Comparison of ENCODE assay signal across 33 cellular contexts in genomic region chr6:169983651-169984050, GRCh38.
"Had no signal": no experiment of that assay in that cellular context is flagged by ENCODE, and none has a peak within 500 bp of the region (broad histone marks: within the 10 kb centered on the region; RNA-seq: fewer than 3 reads in every experiment).

No MANE protein-coding gene starts in this region.

- H3K4me1 ChIP-seq: SJCRH30 had no signal

- H3K4me1 Mint-ChIP-seq: activated naive CD4-positive, alpha-beta T cell treated with anti-CD3 and anti-CD28 coated beads, Interleukin-2, amount 10 ng/mL, durations not matched to agents 7 days and 5 days; activated naive CD8-positive, alpha-beta T cell treated with anti-CD3 and anti-CD28 coated beads, Interleukin-2, amount 50 U/mL, for 24 hours; activated T-helper 17 cell treated with anti-CD3 and anti-CD28 coated beads, Interleukin-2, amount 50 U/mL, for 72 hours; central memory CD8-positive, alpha-beta T cell had no signal

- H3K4me3 Mint-ChIP-seq: activated CD8-positive, alpha-beta T cell treated with anti-CD3 and anti-CD28 coated beads for 36 hours; activated naive CD4-positive, alpha-beta T cell treated with anti-CD3 and anti-CD28 coated beads, Interleukin-2, amount 10 ng/mL, durations not matched to agents 7 days and 5 days; activated naive CD8-positive, alpha-beta T cell; activated naive CD8-positive, alpha-beta T cell treated with anti-CD3 and anti-CD28 coated beads, Interleukin-2, amount 50 U/mL, for 24 hours; activated T-cell treated with anti-CD3 and anti-CD28 coated beads, Interleukin-2, amount 50 U/mL, for 72 hours; activated T-helper 17 cell treated with anti-CD3 and anti-CD28 coated beads, Interleukin-2, amount 50 U/mL, for 72 hours; central memory CD8-positive, alpha-beta T cell had no signal

- H3K36me3 Mint-ChIP-seq: activated naive CD4-positive, alpha-beta T cell treated with anti-CD3 and anti-CD28 coated beads, Interleukin-2, amount 10 ng/mL, durations not matched to agents 7 days and 5 days; activated naive CD8-positive, alpha-beta T cell had no signal

- H3K9me3 Mint-ChIP-seq: activated CD8-positive, alpha-beta T cell treated with anti-CD3 and anti-CD28 coated beads for 36 hours; activated naive CD4-positive, alpha-beta T cell treated with anti-CD3 and anti-CD28 coated beads, Interleukin-2, amount 10 ng/mL, durations not matched to agents 7 days and 5 days; activated naive CD8-positive, alpha-beta T cell treated with anti-CD3 and anti-CD28 coated beads, Interleukin-2, amount 50 U/mL, for 24 hours; activated T-cell treated with anti-CD3 and anti-CD28 coated beads, Interleukin-2, amount 50 U/mL, for 72 hours; activated T-helper 17 cell treated with anti-CD3 and anti-CD28 coated beads, Interleukin-2, amount 50 U/mL, for 72 hours; central memory CD8-positive, alpha-beta T cell had no signal

- H3K27ac Mint-ChIP-seq: activated CD8-positive, alpha-beta T cell treated with anti-CD3 and anti-CD28 coated beads for 36 hours; activated naive CD4-positive, alpha-beta T cell treated with anti-CD3 and anti-CD28 coated beads, Interleukin-2, amount 10 ng/mL, durations not matched to agents 7 days and 5 days; activated naive CD8-positive, alpha-beta T cell; activated naive CD8-positive, alpha-beta T cell treated with anti-CD3 and anti-CD28 coated beads, Interleukin-2, amount 50 U/mL, for 24 hours; activated T-cell treated with anti-CD3 and anti-CD28 coated beads, Interleukin-2, amount 50 U/mL, for 72 hours; activated T-helper 17 cell treated with anti-CD3 and anti-CD28 coated beads, Interleukin-2, amount 50 U/mL, for 72 hours had no signal

- DNase-seq: activated CD4-positive, alpha-beta T cell treated with anti-CD3 and anti-CD28 coated beads for 1 hour; activated CD4-positive, alpha-beta T cell treated with anti-CD3 and anti-CD28 coated beads for 48 hours; activated CD4-positive, CD25-positive, alpha-beta regulatory T cell; activated CD8-positive, alpha-beta T cell treated with anti-CD3 and anti-CD28 coated beads for 36 hours; activated gamma-delta T cell treated with Interleukin-2 at 50 U/mL for 16 hours; activated naive CD4-positive, alpha-beta T cell treated with anti-CD3 and anti-CD28 coated beads, Interleukin-2, amount 10 ng/mL, durations not matched to agents 7 days and 5 days; activated naive CD8-positive, alpha-beta T cell treated with anti-CD3 and anti-CD28 coated beads, Interleukin-2, amount 50 U/mL, for 24 hours; activated T-cell treated with anti-CD3 and anti-CD28 coated beads, Interleukin-2, amount 50 U/mL, for 1 hour; activated T-cell treated with anti-CD3 and anti-CD28 coated beads, Interleukin-2, amount 50 U/mL, for 72 hours; anterior cingulate cortex; brain microvascular endothelial cell; Kasumi-1; KG1; MG63; NCI-H1048; NCI-H1105 treated with DMSO at 0.1 percent for 48 hours; NCI-H1436; NCI-H1694; NCI-H1930; NCI-H2081 treated with DMSO at 0.1 percent for 48 hours; NCI-H226; NCI-H446 treated with DMSO at 0.1 percent for 48 hours; NCI-H524 treated with DMSO at 0.1 percent for 48 hours; PC-3; SHP77; SJCRH30; T1000; WERI-Rb-1 had no signal

- H3K4me3 ChIP-seq: MG63, SJCRH30, SK-N-MC had no signal

- H3K27ac ChIP-seq: brain microvascular endothelial cell, RWPE1, SJCRH30, SK-N-MC, WERI-Rb-1 had no signal

- H3K36me3 ChIP-seq: brain microvascular endothelial cell, MG63, SJCRH30, WERI-Rb-1 had no signal

- H3K27me3 Mint-ChIP-seq: activated CD8-positive, alpha-beta T cell treated with anti-CD3 and anti-CD28 coated beads for 36 hours; activated naive CD8-positive, alpha-beta T cell; activated naive CD8-positive, alpha-beta T cell treated with anti-CD3 and anti-CD28 coated beads, Interleukin-2, amount 50 U/mL, for 24 hours; activated T-helper 17 cell treated with anti-CD3 and anti-CD28 coated beads, Interleukin-2, amount 50 U/mL, for 72 hours had no signal

- H3K9me3 ChIP-seq: MG63, SJCRH30 had no signal

- ATAC-seq: activated CD8-positive, alpha-beta T cell treated with anti-CD3 and anti-CD28 coated beads for 36 hours; activated naive CD8-positive, alpha-beta T cell treated with anti-CD3 and anti-CD28 coated beads, Interleukin-2, amount 50 U/mL, for 24 hours; activated T-cell treated with anti-CD3 and anti-CD28 coated beads, Interleukin-2, amount 50 U/mL, for 72 hours; activated T-helper 17 cell treated with anti-CD3 and anti-CD28 coated beads, Interleukin-2, amount 50 U/mL, for 72 hours; PC-3 had no signal

- H3K27me3 ChIP-seq: brain microvascular endothelial cell, MG63, SJCRH30 had no signal
